8 cellular contexts compared by ENCODE assay signal in genomic region chr12:62192486-62193250, GRCh38.
DNase-seq lines count a peak whose midpoint lies in the region; ATAC-seq and TF ChIP-seq lines count a peak whose summit lies in the region.

No MANE protein-coding gene starts in this region.

- peaks cover 14% of the 10 kb centered on the region for H3K27me3 ChIP-seq in WERI-Rb-1 (ENCODE audit: insufficient read depth, low read depth, severe bottlenecking)

- H3K9me3 ChIP-seq in WERI-Rb-1 (ENCODE audit: severe bottlenecking) = no peaks in the 10 kb centered on the region

- intact Hi-C loops in left colon (cut with DNase I, micrococcal nuclease) = no loop called here

- H3K4me3 ChIP-seq in WERI-Rb-1 (ENCODE audit: low read depth, low read length) = peak overlapping the region; percentile 56
- peak overlapping the region; percentile 68 for H3K4me3 ChIP-seq in coronary artery

- TF ChIP-seq CTCF in WERI-Rb-1 (IDR thresholded peaks at IDR 0.05; ENCODE audit: low read depth, low read length) = peak; percentile 54; the same call in 1 of the 2 replicates
- peak; percentile 18 for TF ChIP-seq CTCF in coronary artery (IDR thresholded peaks at IDR 0.05)

- DNase-seq in C1 segment of cervical spinal cord (lab: John Stamatoyannopoulos, UW) (peak in 9 of 14 donors; percentile 12 to 36 (median 29)), NCI-H2171 treated with DMSO at 0.1 percent for 48 hours (lab: John Stamatoyannopoulos, UW) (peak; percentile 84), WERI-Rb-1 (peak; percentile 77), coronary artery (ENCODE audit: low spot score) (no peak), left colon (peak in 1 of 2 donors; percentile 15)
- peak; percentile 43 for DNase-seq in stimulated activated CD4-positive, alpha-beta T cell treated with anti-CD3 and anti-CD28 coated beads, Interleukin-1b, Interleukin-23, amount 100 ng/mL, for 48 hours

- peak overlapping the region; percentile 62 for H3K27ac ChIP-seq in WERI-Rb-1
- no peak overlapping the region for H3K27ac ChIP-seq in coronary artery

- ATAC-seq in GM19043 (IDR thresholded peaks at IDR 0.05; ENCODE audit: low read depth, unreplicated experiment) (peak; percentile 95), HG03196 (IDR thresholded peaks at IDR 0.05; ENCODE audit: unreplicated experiment) (peak; percentile 90), left colon (peak; percentile 88)

- H3K36me3 ChIP-seq in WERI-Rb-1 = no peaks in the 10 kb centered on the region
